Comparison of ENCODE assay signal across 14 cellular contexts in genomic region chr9:123421801-123422455, GRCh38.
"Had no signal": no experiment of that assay in that cellular context is flagged by ENCODE, and none has a peak within 500 bp of the region (broad histone marks: within the 10 kb centered on the region; RNA-seq: fewer than 3 reads in every experiment).

No MANE protein-coding gene starts in this region.

- DNase-seq: activated CD4-positive, alpha-beta T cell treated with anti-CD3 and anti-CD28 coated beads, Interleukin-2, amount 50 U/mL, for 48 hours; activated naive CD4-positive, alpha-beta T cell treated with Interleukin-2 at 50 U/mL for 16 hours; adrenal gland; dermis blood vessel endothelial cell; erythroblast; natural killer cell; stimulated activated CD4-positive, alpha-beta T cell treated with anti-CD3 and anti-CD28 coated beads, Interleukin-2, amount 100 ng/mL, for 48 hours; stimulated activated naive CD8-positive, alpha-beta T cell treated with anti-CD3 and anti-CD28 coated beads, Interleukin-15, Interleukin-2, amounts not matched to agents 100 U/mL and 50 U/mL, for 24 hours had no signal

- H3K27ac ChIP-seq: adrenal gland, hepatocyte, thoracic aorta had no signal

- H3K4me1 Mint-ChIP-seq: central memory CD8-positive, alpha-beta T cell; natural killer cell had no signal

- H3K27me3 ChIP-seq: adrenal gland, hepatocyte had no signal

- H3K36me3 Mint-ChIP-seq: natural killer cell had no signal

- ATAC-seq: activated CD4-positive, CD25-positive, alpha-beta regulatory T cell treated with anti-CD3 and anti-CD28 coated beads, Interleukin-2, amount 50 U/mL, for 24 hours; natural killer cell; stimulated activated naive CD8-positive, alpha-beta T cell treated with anti-CD3 and anti-CD28 coated beads, Interleukin-15, Interleukin-2, amounts not matched to agents 100 U/mL and 50 U/mL, for 24 hours had no signal

- H3K4me3 ChIP-seq: adrenal gland, hepatocyte, lung, thoracic aorta had no signal

- H3K9me3 ChIP-seq: adrenal gland, thoracic aorta had no signal

- H3K4me2 ChIP-seq: hepatocyte had no signal

- H3K9me3 Mint-ChIP-seq: activated T-helper 1 cell treated with anti-CD3 and anti-CD28 coated beads, Interleukin-12 subunit alpha, Interleukin-12 subunit beta, Interleukin-2, Interleukin-4 antibody, amounts not matched to agents 30 ng/mL and 10 ng/mL and 1 ng/mL, durations not matched to agents 14 hours and 24 hours and 36 hours; central memory CD8-positive, alpha-beta T cell; natural killer cell had no signal

- H3K4me1 ChIP-seq: adrenal gland had no signal

- H3K79me2 ChIP-seq: hepatocyte had no signal

- H3K4me3 Mint-ChIP-seq: activated T-helper 1 cell treated with anti-CD3 and anti-CD28 coated beads, Interleukin-12 subunit alpha, Interleukin-12 subunit beta, Interleukin-2, Interleukin-4 antibody, amounts not matched to agents 30 ng/mL and 10 ng/mL and 1 ng/mL, durations not matched to agents 14 hours and 24 hours and 36 hours; central memory CD8-positive, alpha-beta T cell; natural killer cell had no signal

- H3K27ac Mint-ChIP-seq: activated T-helper 1 cell treated with anti-CD3 and anti-CD28 coated beads, Interleukin-12 subunit alpha, Interleukin-12 subunit beta, Interleukin-2, Interleukin-4 antibody, amounts not matched to agents 30 ng/mL and 10 ng/mL and 1 ng/mL, durations not matched to agents 14 hours and 24 hours and 36 hours; natural killer cell had no signal

- H2AFZ ChIP-seq: hepatocyte had no signal

- H3K27me3 Mint-ChIP-seq: central memory CD8-positive, alpha-beta T cell had no signal
